In the genomic region with DNA sequence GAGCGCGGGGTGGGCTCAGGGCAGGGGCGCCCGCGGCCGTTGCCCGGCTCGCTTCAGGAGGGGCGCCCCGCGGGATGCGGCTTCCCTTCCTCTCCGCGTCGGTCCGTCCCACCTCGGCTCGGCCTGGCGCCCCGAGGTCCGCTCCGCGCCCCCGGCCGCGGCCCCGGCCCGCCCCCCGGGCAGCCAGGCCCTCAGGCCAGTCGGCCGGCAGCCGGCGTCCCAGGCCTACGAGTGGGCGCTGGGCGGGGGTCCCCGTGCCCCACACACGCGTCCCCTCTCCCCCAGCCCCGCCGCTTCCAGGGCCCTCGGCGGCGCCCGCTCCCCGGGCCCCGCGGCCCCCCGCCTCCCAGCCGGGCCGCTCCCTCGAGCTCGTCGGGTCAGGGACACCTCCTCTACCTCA, we compare ENCODE assay signal across 8 cellular contexts. TPM values are rescaled to one million over a fixed set of nuclear protein-coding genes. Genes with fewer than 3 reads are reported as not detected.
DNase-seq lines count a peak whose midpoint lies in the region; ATAC-seq and TF ChIP-seq lines count a peak whose summit lies in the region.
"Not testable (repeated sequence)": the region's sequence is repeated elsewhere in the genome, so short reads cannot be mapped to it uniquely, and the experiment has no call there.

No MANE protein-coding gene starts in this region.

- H3K4me1 ChIP-seq in HEK293 (ENCODE audit: control insufficient read depth, insufficient read depth, low read length); iPS-15b (ENCODE audit: control insufficient read depth, insufficient read depth, low read length); aorta (ENCODE audit: control insufficient read depth in 1 of 2, insufficient read depth in 2 of 2, low read length in 2 of 2): not testable (repeated sequence)

- H3K4me1 Mint-ChIP-seq in central memory CD8-positive, alpha-beta T cell; osteocyte (ENCODE audit: unreplicated experiment): not testable (repeated sequence)

- CTCF ChIA-PET in HEK293 (lab: Yijun Ruan, JAX), result not testable (repeated sequence)

- not testable (repeated sequence) for H3K27me3 ChIP-seq in WERI-Rb-1 (ENCODE audit: insufficient read depth, low read depth, severe bottlenecking); iPS-15b (ENCODE audit: control insufficient read depth, insufficient read depth, low read length); aorta (ENCODE audit: control insufficient read depth in 1 of 2, insufficient read depth in 2 of 2, low read length in 1 of 2)

- not testable (repeated sequence) for H3K9me3 Mint-ChIP-seq in central memory CD8-positive, alpha-beta T cell; osteocyte (ENCODE audit: unreplicated experiment)

- H3K9ac ChIP-seq in iPS-15b (ENCODE audit: low read depth, low read length), result not testable (repeated sequence)

- peak overlapping the region; percentile 75 for H3K27ac Mint-ChIP-seq in central memory CD8-positive, alpha-beta T cell (ENCODE audit: low read depth)
- H3K27ac Mint-ChIP-seq in osteocyte (ENCODE audit: unreplicated experiment), result not testable (repeated sequence)

- WGBS in aorta, 2 donors, result 0 to 1% methylated on average over 23 to 46 of the region's 54 CpGs

- peak overlapping the region; percentile 81 for H3K4me3 Mint-ChIP-seq in central memory CD8-positive, alpha-beta T cell
- H3K4me3 Mint-ChIP-seq in osteocyte (ENCODE audit: unreplicated experiment), result peak overlapping the region; percentile 85

- peak overlapping the region; percentile 68; the same call in 1 of the 2 replicates for H3K27ac ChIP-seq in HEK293 (ENCODE audit: extremely low read depth, low read depth, low read length)
- not testable (repeated sequence) for H3K27ac ChIP-seq in WERI-Rb-1; aorta (ENCODE audit: low read depth in 1 of 2, low read length in 2 of 2)

- H3K27me3 Mint-ChIP-seq in central memory CD8-positive, alpha-beta T cell; osteocyte (ENCODE audit: unreplicated experiment): not testable (repeated sequence)

- not testable (repeated sequence) for H3K9me3 ChIP-seq in HEK293 (ENCODE audit: control insufficient read depth, insufficient read depth, low read depth, low read length); WERI-Rb-1 (ENCODE audit: severe bottlenecking); iPS-15b (ENCODE audit: control insufficient read depth, insufficient read depth, low read length); aorta (ENCODE audit: control insufficient read depth, low read length)

- H3K36me3 Mint-ChIP-seq in central memory CD8-positive, alpha-beta T cell (ENCODE audit: insufficient read depth); osteocyte (ENCODE audit: unreplicated experiment): not testable (repeated sequence)

- H3K4me3 ChIP-seq in HEK293 (ENCODE audit: low read depth, low read length) (peak overlapping the region; percentile 56), WERI-Rb-1 (ENCODE audit: low read depth, low read length) (peak overlapping the region; percentile 51), iPS-15b (ENCODE audit: low read depth, low read length) (peak overlapping the region; percentile 24), aorta (ENCODE audit: low read length in 2 of 2) (peak overlapping the region; percentile 76 to 86)

- peak; percentile 33 for DNase-seq in WERI-Rb-1
- not testable (repeated sequence) for DNase-seq in central memory CD8-positive, alpha-beta T cell (ENCODE audit: low spot score in 2 of 2); osteocyte (ENCODE audit: extremely low spot score, unreplicated experiment); aorta

- TF ChIP-seq CTCF in HEK293 (tag by site-specific recombination; IDR thresholded peaks at IDR 0.05); WERI-Rb-1 (IDR thresholded peaks at IDR 0.05; ENCODE audit: low read depth, low read length); osteocyte (IDR thresholded peaks at IDR 0.05): not testable (repeated sequence)

- intact Hi-C loops in aorta (cut with DNase I), result not testable (repeated sequence)

- peaks cover 9 to 13% of the 10 kb centered on the region in 2 experiments for H3K36me3 ChIP-seq in HEK293 (ENCODE audit: control insufficient read depth in 2 of 2, insufficient read depth in 1 of 2, low read length in 2 of 2)
- H3K36me3 ChIP-seq in WERI-Rb-1; iPS-15b (ENCODE audit: control insufficient read depth, insufficient read depth, low read length); aorta (ENCODE audit: control insufficient read depth in 1 of 2, insufficient read depth in 2 of 2, low read length in 1 of 2): not testable (repeated sequence)

- POLR2A ChIA-PET in HEK293 (lab: Yijun Ruan, JAX), result not testable (repeated sequence)

- ATAC-seq in GM18520 (IDR thresholded peaks at IDR 0.05; ENCODE audit: unreplicated experiment), result peak; percentile 24
- ATAC-seq in HG03521 (IDR thresholded peaks at IDR 0.05; ENCODE audit: unreplicated experiment), result peak; percentile 29
- peak; percentile 45 for ATAC-seq in central memory CD8-positive, alpha-beta T cell (replicated peaks; ENCODE audit: extremely low read depth, poor library complexity, severe bottlenecking)
- peak; percentile 58 for ATAC-seq in aorta (ENCODE audit: low FRiP score)

TF ChIP-seq in HEK293, 187 proteins besides CTCF, POLR2A, EP300 and RAD21:
- TF ChIP-seq, protein P1, sequence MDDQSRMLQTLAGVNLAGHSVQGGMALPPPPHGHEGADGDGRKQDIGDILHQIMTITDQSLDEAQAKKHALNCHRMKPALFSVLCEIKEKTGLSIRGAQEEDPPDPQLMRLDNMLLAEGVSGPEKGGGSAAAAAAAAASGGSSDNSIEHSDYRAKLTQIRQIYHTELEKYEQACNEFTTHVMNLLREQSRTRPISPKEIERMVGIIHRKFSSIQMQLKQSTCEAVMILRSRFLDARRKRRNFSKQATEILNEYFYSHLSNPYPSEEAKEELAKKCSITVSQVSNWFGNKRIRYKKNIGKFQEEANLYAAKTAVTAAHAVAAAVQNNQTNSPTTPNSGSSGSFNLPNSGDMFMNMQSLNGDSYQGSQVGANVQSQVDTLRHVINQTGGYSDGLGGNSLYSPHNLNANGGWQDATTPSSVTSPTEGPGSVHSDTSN (CRISPR knock-in tag; IDR thresholded peaks at IDR 0.05), result peak; percentile 19; the same call in 1 of the 2 replicates

RNA-seq across cellular contexts. Expression of a gene that starts 31.6 kb away (rescaled TPM):
- total RNA-seq in osteocyte (99.0 and 102 TPM in 2 replicates), aorta (100 to 1,000 TPM in 1 of 2 donors, 10 to 100 TPM in 1; 94.1 to 109 TPM)
- polyA plus RNA-seq in aorta, result 10 to 100 TPM in 1 of 2 donors, 1 to 10 TPM in 1; 6.5 to 18.7 TPM

Comparison
In these comparisons a context has a peak if more than half of its experiments do, and no peak if none do; other contexts are left out.
1. H3K4me3 ChIP-seq: peak in every context shown above with its lines; median percentile 81 in aorta; 56 in HEK293; 51 in WERI-Rb-1; 24 in iPS-15b.